ENCODE assay signal across 2 cellular contexts in genomic region chr5:145993538-145993937, GRCh38. TPM values are rescaled to one million over a fixed set of nuclear protein-coding genes. Genes with fewer than 3 reads are reported as not detected.
"Had no signal": no experiment of that assay in that cellular context is flagged by ENCODE, and none has a peak within 500 bp of the region (broad histone marks: within the 10 kb centered on the region; RNA-seq: fewer than 3 reads in every experiment).

No MANE protein-coding gene starts in this region.

RNA-seq across cellular contexts. Expression of gene SH3RF2, which starts 57.2 kb away (rescaled TPM):
- polyA plus RNA-seq: naive thymus-derived CD8-positive, alpha-beta T cell; neural cell had no signal
